Comparison of ENCODE assay signal across 10 cellular contexts in the genomic region with DNA sequence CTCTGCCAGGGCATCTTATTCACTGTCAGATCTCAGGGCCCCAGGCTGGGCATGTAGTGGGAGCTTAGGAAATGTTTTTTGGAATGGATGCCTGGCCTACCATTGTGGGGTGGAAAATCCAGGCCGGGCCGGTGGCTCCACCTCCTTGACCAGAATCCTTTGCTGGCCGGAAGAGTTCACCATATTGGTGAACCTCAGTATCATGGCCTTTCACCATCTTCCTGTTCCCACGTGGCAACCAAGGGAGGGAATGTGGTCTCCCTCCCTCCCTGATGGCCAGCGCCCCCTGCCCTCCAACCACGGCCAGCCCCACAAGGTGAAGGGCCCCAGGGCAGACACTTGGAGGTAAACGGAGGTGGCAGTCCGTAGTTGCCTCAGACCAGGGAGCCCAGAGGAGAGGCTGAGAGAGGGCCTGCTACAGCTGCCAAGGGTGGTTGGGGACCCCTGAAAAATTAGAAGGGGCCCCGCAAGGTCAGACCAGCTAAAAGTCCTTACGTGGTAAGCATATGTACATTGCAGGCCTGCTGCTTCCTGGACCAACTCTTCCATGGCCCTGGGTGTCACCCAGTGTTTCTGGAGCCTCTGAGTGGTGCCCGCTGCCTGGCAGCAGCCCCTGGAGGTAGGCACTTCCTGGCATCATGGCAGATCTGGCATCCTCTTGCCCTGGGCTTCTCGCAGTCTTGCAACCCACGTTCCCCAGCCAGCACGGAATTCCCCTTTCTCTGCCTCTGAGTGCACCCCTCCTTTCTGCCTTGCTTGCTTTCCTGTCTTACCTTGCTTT.
A peak's percentile ranks its signal among the peaks of the same experiment; 100 is the strongest.
DNase-seq lines count a peak whose midpoint lies in the region; TF ChIP-seq lines count a peak whose summit lies in the region.
"Had no signal": no experiment of that assay in that cellular context is flagged by ENCODE, and none has a peak within 500 bp of the region (broad histone marks: within the 10 kb centered on the region; RNA-seq: fewer than 3 reads in every experiment).

No MANE protein-coding gene starts in this region.

- BruUV-seq in MCF 10A (replicated peaks; lab: Mats Ljungman, UMichigan): no TSS peak

- H3K36me3 Mint-ChIP-seq in MCF 10A (ENCODE audit: insufficient read depth, unreplicated experiment): no peaks in the 10 kb centered on the region
- no peaks in the 10 kb centered on the region for H3K36me3 Mint-ChIP-seq in mesothelial cell of epicardium

- H3K27ac Mint-ChIP-seq in MCF 10A (ENCODE audit: low read depth, unreplicated experiment): no peak overlapping the region
- H3K27ac Mint-ChIP-seq in mesothelial cell of epicardium: peak overlapping the region; percentile 83

- no peaks in the 10 kb centered on the region for H3K27me3 ChIP-seq in breast epithelium
- no peaks in the 10 kb centered on the region for H3K27me3 ChIP-seq in adipocyte (replicated peaks; ENCODE audit: control insufficient read depth, insufficient read depth, low read length)
- H3K27me3 ChIP-seq in transverse colon: no peaks in the 10 kb centered on the region

- H3K4me1 Mint-ChIP-seq in MCF 10A (ENCODE audit: insufficient read depth, unreplicated experiment) (peaks cover 4% of the 10 kb centered on the region), mesothelial cell of epicardium (peaks cover 43% of the 10 kb centered on the region)

- H3K36me3 ChIP-seq in breast epithelium (no peaks in the 10 kb centered on the region), adipocyte (ENCODE audit: control insufficient read depth, insufficient read depth, low read length, severe bottlenecking) (no peaks in the 10 kb centered on the region), transverse colon (no peaks in the 10 kb centered on the region)

- no peaks in the 10 kb centered on the region for H3K27me3 Mint-ChIP-seq in MCF 10A (ENCODE audit: insufficient read depth, unreplicated experiment)
- H3K27me3 Mint-ChIP-seq in mesothelial cell of epicardium (ENCODE audit: low read depth): no peaks in the 10 kb centered on the region

- H3K9me3 ChIP-seq in breast epithelium (no peaks in the 10 kb centered on the region), adipocyte (ENCODE audit: control insufficient read depth, low read length) (no peaks in the 10 kb centered on the region), transverse colon (no peaks in the 10 kb centered on the region)

- no peak for TF ChIP-seq CTCF in breast epithelium (IDR thresholded peaks at IDR 0.05)
- no peak for TF ChIP-seq CTCF in MCF 10A (IDR thresholded peaks at IDR 0.05; ENCODE audit: unreplicated experiment)
- TF ChIP-seq CTCF in mesothelial cell of epicardium (IDR thresholded peaks at IDR 0.05; ENCODE audit: unreplicated experiment): no peak
- no peak for TF ChIP-seq CTCF in transverse colon (IDR thresholded peaks at IDR 0.05)

- peaks cover 12 to 31% of the 10 kb centered on the region in 2 donors for H3K4me1 ChIP-seq in breast epithelium
- peaks cover 51% of the 10 kb centered on the region for H3K4me1 ChIP-seq in adipocyte (ENCODE audit: control insufficient read depth, insufficient read depth, low read length)
- peaks cover 9 to 23% (median 18%) of the 10 kb centered on the region in 4 donors for H3K4me1 ChIP-seq in transverse colon

- WGBS in transverse colon (ENCODE audit: low coverage in 1 of 2), 2 donors: 73 to 83% methylated on average over 7 to 14 of the region's 14 CpGs

- in situ Hi-C loops in transverse colon (cut with MboI; ENCODE audit: low pct_ligation_motif_present in 1 of 4, low pct_unique_long_range_greater_than_20kb in 1 of 4, low sequenced_read_pairs in 3 of 4): no loop called here

- no peak overlapping the region for H3K4me3 ChIP-seq in breast epithelium
- no peak overlapping the region for H3K4me3 ChIP-seq in adipocyte (ENCODE audit: low read length)
- H3K4me3 ChIP-seq in transverse colon: no peak overlapping the region

- H3K27ac ChIP-seq in breast epithelium (peak overlapping the region; percentile 88 to 93), transverse colon (peak overlapping the region in 3 of 4 donors; percentile 1 to 71 (median 65))

- H3K4me3 Mint-ChIP-seq in MCF 10A (ENCODE audit: unreplicated experiment): no peak overlapping the region
- H3K4me3 Mint-ChIP-seq in mesothelial cell of epicardium: no peak overlapping the region

- no peak for TF ChIP-seq EP300 in transverse colon (IDR thresholded peaks at IDR 0.05; ENCODE audit: low read depth)

- POLR2A ChIA-PET in MCF 10A (lab: Yijun Ruan, JAX): no interaction called here

- CTCF ChIA-PET in MCF 10A (lab: Yijun Ruan, JAX): interaction anchor here (0.8 to 1.1 kb wide), 2 partner anchors 10 to 38 kb away, joined by 3 read pairs; no protein-coding TSS in a partner anchor

- H3K9me3 Mint-ChIP-seq in MCF 10A (ENCODE audit: unreplicated experiment) (peaks cover 3% of the 10 kb centered on the region), mesothelial cell of epicardium (no peaks in the 10 kb centered on the region)

- TF ChIP-seq POLR2A in breast epithelium (IDR thresholded peaks at IDR 0.05): no peak
- no peak for TF ChIP-seq POLR2A in transverse colon (IDR thresholded peaks at IDR 0.05)

- intact Hi-C loops in breast epithelium (cut with DNase I; ENCODE audit: low total_unique reads) (no loop called here), MCF 10A (cut with micrococcal nuclease) (no loop called here), transverse colon (cut with DNase I; ENCODE audit: low total_unique reads) (no loop called here)

- DNase-seq in breast epithelium (ENCODE audit: low spot score in 2 of 2) (no peak), MCF 10A (ENCODE audit: unreplicated experiment) (no peak), adipocyte (ENCODE audit: low read depth) (no peak), mesothelial cell of epicardium (ENCODE audit: low spot score in 2 of 2, unreplicated experiment in 2 of 2) (no peak), transverse colon (no peak), OCI-M1 (lab: John Stamatoyannopoulos, UW) (no peak), NCI-H69 (lab: John Stamatoyannopoulos, UW) (no peak), NCI-H128 (lab: John Stamatoyannopoulos, UW; ENCODE audit: unreplicated experiment) (no peak)
- DNase-seq: C1 segment of cervical spinal cord, erythroblast had no signal

- peak overlapping the region; percentile 47 for H3K9ac ChIP-seq in adipocyte (ENCODE audit: low read length)
